In the genomic region with DNA sequence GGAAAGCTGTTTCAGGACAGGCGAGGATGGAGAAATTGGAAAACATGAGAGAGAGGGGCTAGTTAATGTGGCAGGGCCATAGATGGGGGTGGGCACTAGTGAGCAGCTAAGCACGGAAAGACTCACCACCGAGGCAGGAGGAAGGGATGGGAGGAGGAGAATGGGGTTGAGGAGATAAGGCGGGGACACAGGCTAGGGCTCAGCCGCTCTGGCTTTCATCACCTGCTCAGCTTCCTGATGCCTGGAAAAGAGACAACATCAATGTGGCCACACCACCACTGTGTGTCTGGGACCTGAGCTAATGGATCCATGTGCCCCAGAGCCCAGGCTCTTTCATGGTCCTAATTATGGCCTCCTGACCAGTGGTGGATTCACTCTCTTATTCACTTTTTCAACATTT, we compare ENCODE assay signal across 21 cellular contexts. TPM values are rescaled to one million over a fixed set of nuclear protein-coding genes. Genes with fewer than 3 reads are reported as not detected.
DNase-seq lines count a peak whose midpoint lies in the region; ATAC-seq, FAIRE-seq and TF ChIP-seq lines count a peak whose summit lies in the region.
"Had no signal": no experiment of that assay in that cellular context is flagged by ENCODE, and none has a peak within 500 bp of the region (broad histone marks: within the 10 kb centered on the region; RNA-seq: fewer than 3 reads in every experiment).

No MANE protein-coding gene starts in this region.

- no peak overlapping the region for H3K27ac ChIP-seq in lower lobe of right lung
- H3K27ac ChIP-seq: BLaER1, C4-2B, GM23248 had no signal

- H3K4me1 ChIP-seq in lower lobe of right lung = no peaks in the 10 kb centered on the region
- H3K4me1 ChIP-seq: BLaER1, Caco-2 had no signal

- peak; percentile 26 for DNase-seq in SK-N-DZ (ENCODE audit: low spot score)
- DNase-seq in bronchial epithelial cell (ENCODE audit: low read depth) = no peak
- peak; percentile 68 for DNase-seq in mesenteric fat pad (ENCODE audit: low spot score)
- DNase-seq in lower lobe of right lung = no peak
- no peak for DNase-seq in activated T-cell treated with anti-CD3 and anti-CD28 coated beads, Interleukin-2, amount 50 U/mL, for 1 hour
- no peak for DNase-seq in activated naive CD4-positive, alpha-beta T cell treated with anti-CD3 and anti-CD28 coated beads, Interleukin-2, amount 50 U/mL, for 72 hours (ENCODE audit: low spot score in 2 of 2)
- DNase-seq: Caco-2; CD4-positive, CD25-positive, alpha-beta regulatory T cell; CD8-positive, alpha-beta T cell; DMS153; EL; GDM1; GM23248; H7; HCEC 1CT had no signal

- no peaks in the 10 kb centered on the region for H3K36me3 Mint-ChIP-seq in activated naive CD4-positive, alpha-beta T cell treated with anti-CD3 and anti-CD28 coated beads, Interleukin-2, amount 50 U/mL, for 72 hours
- H3K36me3 Mint-ChIP-seq: CD8-positive, alpha-beta T cell had no signal

- H3K36me3 ChIP-seq in bronchial epithelial cell (ENCODE audit: control insufficient read depth, insufficient read depth, low read length) (no peaks in the 10 kb centered on the region), lower lobe of right lung (no peaks in the 10 kb centered on the region)

- FAIRE-seq in bronchial epithelial cell (lab: Jason Lieb, UNC) = peak; percentile 23
- FAIRE-seq: GM12878, GM19239, H1 had no signal

- H3K27ac Mint-ChIP-seq in activated naive CD4-positive, alpha-beta T cell treated with anti-CD3 and anti-CD28 coated beads, Interleukin-2, amount 50 U/mL, for 72 hours = no peak overlapping the region
- H3K27ac Mint-ChIP-seq: B cell; CD8-positive, alpha-beta T cell had no signal

- no peak overlapping the region for H3K4me3 ChIP-seq in bronchial epithelial cell (ENCODE audit: low read depth, low read length)
- H3K4me3 ChIP-seq in lower lobe of right lung = no peak overlapping the region
- H3K4me3 ChIP-seq: BLaER1, GM12878, GM23248 had no signal

- H3K27me3 ChIP-seq in bronchial epithelial cell (ENCODE audit: control insufficient read depth, insufficient read depth, low read length) (no peaks in the 10 kb centered on the region), lower lobe of right lung (ENCODE audit: low read depth) (no peaks in the 10 kb centered on the region)
- H3K27me3 ChIP-seq: BLaER1 had no signal

- H3K9me3 ChIP-seq in lower lobe of right lung = no peaks in the 10 kb centered on the region
- H3K9me3 ChIP-seq: Caco-2 had no signal

- TF ChIP-seq CTCF in bronchial epithelial cell (IDR thresholded peaks at IDR 0.05; ENCODE audit: insufficient read depth, low read length, severe bottlenecking) = no peak
- TF ChIP-seq CTCF in lower lobe of right lung (IDR thresholded peaks at IDR 0.05) = no peak

- ATAC-seq in lower lobe of right lung = no peak
- no peak for ATAC-seq in activated naive CD4-positive, alpha-beta T cell treated with anti-CD3 and anti-CD28 coated beads, Interleukin-2, amount 50 U/mL, for 72 hours
- ATAC-seq: CD8-positive, alpha-beta T cell; GM12878 had no signal

- intact Hi-C loops in lower lobe of right lung (cut with DNase I) = no loop called here

- H3K9me3 Mint-ChIP-seq in activated naive CD4-positive, alpha-beta T cell treated with anti-CD3 and anti-CD28 coated beads, Interleukin-2, amount 50 U/mL, for 72 hours = no peaks in the 10 kb centered on the region
- H3K9me3 Mint-ChIP-seq: CD4-positive, CD25-positive, alpha-beta regulatory T cell; CD8-positive, alpha-beta T cell had no signal

RNA-seq across cellular contexts. Expression of a gene that starts 27.6 kb away (rescaled TPM):
- 6.5 and 8.0 TPM in 2 replicates for polyA plus RNA-seq in SK-N-DZ (2014; cell fraction: cytosol; rRNA removed)
- 3.1 and 4.4 TPM in 2 replicates for polyA plus RNA-seq in SK-N-DZ (2014; cell fraction: nucleus; rRNA removed)
- total RNA-seq in bronchial epithelial cell (11.3 and 24.6 TPM in 2 replicates), mesenteric fat pad (31.2 TPM), lower lobe of right lung (34.1 TPM)
- total RNA-seq in activated naive CD4-positive, alpha-beta T cell treated with anti-CD3 and anti-CD28 coated beads, Interleukin-2, amount 50 U/mL, for 72 hours = 10 to 100 TPM; 12.2 to 34.2 TPM

RNA-seq across cellular contexts. Expression of a gene that starts 38.9 kb away (rescaled TPM):
- polyA plus RNA-seq in SK-N-DZ (2014; cell fraction: cytosol; rRNA removed) = not detected in 2 replicates
- polyA plus RNA-seq in SK-N-DZ (2014; cell fraction: nucleus; rRNA removed) = not detected in 2 replicates
- under 0.01 TPM in 1 of 2 replicates, not detected in the other for total RNA-seq in bronchial epithelial cell
- total RNA-seq in mesenteric fat pad = 0.96 TPM
- 4.4 TPM for total RNA-seq in lower lobe of right lung
- total RNA-seq in activated naive CD4-positive, alpha-beta T cell treated with anti-CD3 and anti-CD28 coated beads, Interleukin-2, amount 50 U/mL, for 72 hours = under 1 TPM; 0.04 to 0.32 TPM
- total RNA-seq: GM23248 had no signal
- polyA plus RNA-seq: CD4-positive, CD25-positive, alpha-beta regulatory T cell; GM23248 had no signal

RNA-seq across cellular contexts. Expression of a gene that starts 47.0 kb away (rescaled TPM):
- polyA plus RNA-seq in SK-N-DZ (2014; cell fraction: cytosol; rRNA removed) = 15.1 and 33.8 TPM in 2 replicates
- 32.1 and 33.5 TPM in 2 replicates for polyA plus RNA-seq in SK-N-DZ (2014; cell fraction: nucleus; rRNA removed)
- total RNA-seq in bronchial epithelial cell (23.7 and 28.3 TPM in 2 replicates), mesenteric fat pad (43.5 TPM), lower lobe of right lung (68.1 TPM)
- 10 to 100 TPM; 40.9 to 41.1 TPM for total RNA-seq in activated naive CD4-positive, alpha-beta T cell treated with anti-CD3 and anti-CD28 coated beads, Interleukin-2, amount 50 U/mL, for 72 hours

RNA-seq across cellular contexts. Expression of a gene that starts 52.6 kb away (rescaled TPM):
- polyA plus RNA-seq in SK-N-DZ (2014; cell fraction: cytosol; rRNA removed) = 51.1 and 56.2 TPM in 2 replicates
- polyA plus RNA-seq in SK-N-DZ (2014; cell fraction: nucleus; rRNA removed) = 31.1 and 41.1 TPM in 2 replicates
- total RNA-seq in bronchial epithelial cell (7.4 and 20.0 TPM in 2 replicates), mesenteric fat pad (22.2 TPM), lower lobe of right lung (27.4 TPM)
- total RNA-seq in activated naive CD4-positive, alpha-beta T cell treated with anti-CD3 and anti-CD28 coated beads, Interleukin-2, amount 50 U/mL, for 72 hours = 10 to 100 TPM; 27.7 to 55.3 TPM

Comparison
In these comparisons a context has a peak if more than half of its experiments do, and no peak if none do; other contexts are left out.
1. DNase-seq: peak in SK-N-DZ (single experiment) and mesenteric fat pad (single experiment); none in bronchial epithelial cell (single experiment), lower lobe of right lung (single experiment), activated T-cell treated with anti-CD3 and anti-CD28 coated beads, Interleukin-2, amount 50 U/mL, for 1 hour (single experiment) and activated naive CD4-positive, alpha-beta T cell treated with anti-CD3 and anti-CD28 coated beads, Interleukin-2, amount 50 U/mL, for 72 hours (0 of 2).